24 cellular contexts compared by ENCODE assay signal in genomic region chr13:80603351-80603750, GRCh38.
"Had no signal": no experiment of that assay in that cellular context is flagged by ENCODE, and none has a peak within 500 bp of the region (broad histone marks: within the 10 kb centered on the region; RNA-seq: fewer than 3 reads in every experiment).

No MANE protein-coding gene starts in this region.

- H3K27ac ChIP-seq: coronary artery, gastroesophageal sphincter, left lung, lower lobe of right lung, neural progenitor cell, pancreas, skin epidermis, suprapubic skin, thyroid gland had no signal

- DNase-seq: effector CD4-positive, alpha-beta T cell; endodermal cell; erythroblast; glutamatergic neuron; immature natural killer cell; left lung; lower lobe of right lung; midbrain; nucleus accumbens; pancreas; stimulated activated CD4-positive, alpha-beta T cell treated with anti-CD3 and anti-CD28 coated beads, Interleukin-2, amount 100 ng/mL, for 24 hours; stimulated activated CD4-positive, alpha-beta T cell treated with anti-CD3 and anti-CD28 coated beads, Interleukin-4, amount 100 ng/mL, for 4 hours; stimulated activated naive CD4-positive, alpha-beta T cell; thyroid gland; uterus had no signal

- H3K4me3 Mint-ChIP-seq: endodermal cell; immature natural killer cell; memory B cell; natural killer cell treated with Interleukin-12 subunit alpha and Interleukin-12 subunit beta and Interleukin-15 and Interleukin-18, amount 100 ng/mL, for 72 hours; neural progenitor cell; type B pancreatic cell had no signal

- H3K4me1 ChIP-seq: gastroesophageal sphincter, left lung, lower lobe of right lung, pancreas, thyroid gland, uterus had no signal

- H3K9me3 Mint-ChIP-seq: endodermal cell; immature natural killer cell; natural killer cell treated with Interleukin-12 subunit alpha and Interleukin-12 subunit beta and Interleukin-15 and Interleukin-18, amount 100 ng/mL, for 72 hours; neural progenitor cell had no signal

- ATAC-seq: left lung; lower lobe of right lung; natural killer cell treated with Interleukin-12 subunit alpha and Interleukin-12 subunit beta and Interleukin-15 and Interleukin-18, amount 100 ng/mL, for 72 hours had no signal

- H3K9me3 ChIP-seq: gastroesophageal sphincter, left lung, lower lobe of right lung, pancreas, suprapubic skin, thyroid gland, uterus had no signal

- H3K27me3 ChIP-seq: gastroesophageal sphincter, left lung, neural progenitor cell, pancreas, suprapubic skin, thyroid gland, uterus had no signal

- H3K36me3 ChIP-seq: gastroesophageal sphincter, left lung, lower lobe of right lung, neural progenitor cell, pancreas, suprapubic skin, thyroid gland, uterus had no signal

- H3K4me3 ChIP-seq: coronary artery, gastroesophageal sphincter, left lung, lower lobe of right lung, neural progenitor cell, pancreas, skin epidermis, suprapubic skin, thyroid gland, uterus had no signal

- H3K4me1 Mint-ChIP-seq: endodermal cell, memory B cell had no signal

- H3K27ac Mint-ChIP-seq: endodermal cell; immature natural killer cell; memory B cell; natural killer cell treated with Interleukin-12 subunit alpha and Interleukin-12 subunit beta and Interleukin-15 and Interleukin-18, amount 100 ng/mL, for 72 hours; neural progenitor cell; progenitor cell of endocrine pancreas; type B pancreatic cell had no signal

- H3K36me3 Mint-ChIP-seq: memory B cell; natural killer cell treated with Interleukin-12 subunit alpha and Interleukin-12 subunit beta and Interleukin-15 and Interleukin-18, amount 100 ng/mL, for 72 hours; type B pancreatic cell had no signal

- H3K4me2 ChIP-seq: neural progenitor cell had no signal

- H3K27me3 Mint-ChIP-seq: memory B cell; natural killer cell treated with Interleukin-12 subunit alpha and Interleukin-12 subunit beta and Interleukin-15 and Interleukin-18, amount 100 ng/mL, for 72 hours; progenitor cell of endocrine pancreas; type B pancreatic cell had no signal

- H3K9ac ChIP-seq: neural progenitor cell had no signal
